ENCODE assay signal across 12 cellular contexts in genomic region chr1:115179397-115179835, GRCh38.
A peak's percentile ranks its signal among the peaks of the same experiment; 100 is the strongest.
DNase-seq lines count a peak whose midpoint lies in the region; ATAC-seq and TF ChIP-seq lines count a peak whose summit lies in the region.
"Had no signal": no experiment of that assay in that cellular context is flagged by ENCODE, and none has a peak within 500 bp of the region (broad histone marks: within the 10 kb centered on the region; RNA-seq: fewer than 3 reads in every experiment).

No MANE protein-coding gene starts in this region.

- no peak overlapping the region for H3K4me3 Mint-ChIP-seq in CD4-positive, alpha-beta memory T cell
- H3K4me3 Mint-ChIP-seq: activated naive CD8-positive, alpha-beta T cell; stimulated activated naive B cell treated with anti-CD40 and anti-IgM and Interleukin-4, amounts not matched to agents 10 μg/mL and 1 μg/mL and 100 μg/mL, for 72 hours had no signal

- peaks cover 28% of the 10 kb centered on the region for H3K4me1 ChIP-seq in psoas muscle
- no peaks in the 10 kb centered on the region for H3K4me1 ChIP-seq in CD4-positive, alpha-beta memory T cell (ENCODE audit: insufficient read depth, low read length)

- WGBS in psoas muscle, 3 donors: 52 to 89% (median 53%) methylated on average over 10 of the region's 10 CpGs

- no peaks in the 10 kb centered on the region for H3K27me3 ChIP-seq in GM06990 (replicated peaks; ENCODE audit: control insufficient read depth, insufficient read depth, low read length)
- H3K27me3 ChIP-seq in psoas muscle (ENCODE audit: insufficient read depth in 3 of 3, low read length in 2 of 3): no peaks in the 10 kb centered on the region
- no peaks in the 10 kb centered on the region for H3K27me3 ChIP-seq in CD4-positive, alpha-beta memory T cell (ENCODE audit: insufficient read depth, low read length)

- H3K36me3 ChIP-seq in GM06990 (ENCODE audit: control insufficient read depth, insufficient read depth, low read length): no peaks in the 10 kb centered on the region
- H3K36me3 ChIP-seq in psoas muscle (ENCODE audit: insufficient read depth in 1 of 2, low read depth in 1 of 2): no peaks in the 10 kb centered on the region
- no peaks in the 10 kb centered on the region for H3K36me3 ChIP-seq in CD4-positive, alpha-beta memory T cell (ENCODE audit: insufficient read depth, low read length)

- POLR2A ChIA-PET in CD4-positive, alpha-beta memory T cell (lab: Charles Lee; ENCODE audit: partially characterized antibody): no interaction called here

- H3K9me3 Mint-ChIP-seq in CD4-positive, alpha-beta memory T cell: peaks cover 0 to 2% (median 0%) of the 10 kb centered on the region in 8 donors
- H3K9me3 Mint-ChIP-seq: stimulated activated naive B cell treated with anti-CD40 and anti-IgM and Interleukin-4, amounts not matched to agents 10 μg/mL and 1 μg/mL and 100 μg/mL, for 72 hours had no signal

- H3K4me1 Mint-ChIP-seq in CD4-positive, alpha-beta memory T cell: peaks cover 0 to under 1% (median 0%) of the 10 kb centered on the region in 4 donors
- H3K4me1 Mint-ChIP-seq: stimulated activated naive B cell treated with anti-CD40 and anti-IgM and Interleukin-4, amounts not matched to agents 10 μg/mL and 1 μg/mL and 100 μg/mL, for 72 hours had no signal

- peak overlapping the region; percentile 86 for H3K27ac ChIP-seq in psoas muscle
- no peak overlapping the region for H3K27ac ChIP-seq in CD4-positive, alpha-beta memory T cell (ENCODE audit: low read depth, low read length)

- CTCF ChIA-PET in CD4-positive, alpha-beta memory T cell (lab: Charles Lee; ENCODE audit: partially characterized antibody): no interaction called here

- H3K9me3 ChIP-seq in psoas muscle: peaks cover 3% of the 10 kb centered on the region
- H3K9me3 ChIP-seq in CD4-positive, alpha-beta memory T cell (ENCODE audit: control insufficient read depth in 1 of 2, low read length in 2 of 2): no peaks in the 10 kb centered on the region

- peak; percentile 1 for DNase-seq in GM06990 (ENCODE audit: extremely low read depth, insufficient read length)
- DNase-seq in RKO (ENCODE audit: low spot score): peak; percentile 86
- DNase-seq in fibroblast of gingiva (ENCODE audit: low read depth): peak; percentile 62
- DNase-seq in psoas muscle: peak; percentile 75 to 85
- no peak for DNase-seq in NCI-H2107 (lab: John Stamatoyannopoulos, UW)
- DNase-seq in stimulated activated naive CD4-positive, alpha-beta T cell (lab: John Stamatoyannopoulos, UW): no peak
- DNase-seq in CD4-positive, alpha-beta memory T cell: no peak
- DNase-seq in NCI-H748 (lab: John Stamatoyannopoulos, UW; ENCODE audit: unreplicated experiment): no peak
- DNase-seq: hippocampal formation; stimulated activated naive B cell treated with anti-CD40 and anti-IgM and Interleukin-4, amounts not matched to agents 10 μg/mL and 1 μg/mL and 100 μg/mL, for 72 hours had no signal

- H3K27me3 Mint-ChIP-seq in CD4-positive, alpha-beta memory T cell: peaks cover 6 to 11% of the 10 kb centered on the region in 2 donors
- H3K27me3 Mint-ChIP-seq: activated naive CD8-positive, alpha-beta T cell had no signal

- no peak overlapping the region for H3K27ac Mint-ChIP-seq in CD4-positive, alpha-beta memory T cell
- H3K27ac Mint-ChIP-seq: activated naive CD8-positive, alpha-beta T cell; stimulated activated naive B cell treated with anti-CD40 and anti-IgM and Interleukin-4, amounts not matched to agents 10 μg/mL and 1 μg/mL and 100 μg/mL, for 72 hours had no signal

- peak; percentile 86 to 92 (median 90) for ATAC-seq in psoas muscle
- ATAC-seq: GM12878 had no signal

- TF ChIP-seq CTCF in GM06990 (IDR thresholded peaks at IDR 0.05; ENCODE audit: insufficient read depth, low read length, poor library complexity, severe bottlenecking) (no peak), psoas muscle (IDR thresholded peaks at IDR 0.05) (no peak)

- H3K36me3 Mint-ChIP-seq in CD4-positive, alpha-beta memory T cell: no peaks in the 10 kb centered on the region
- H3K36me3 Mint-ChIP-seq: activated naive CD8-positive, alpha-beta T cell; stimulated activated naive B cell treated with anti-CD40 and anti-IgM and Interleukin-4, amounts not matched to agents 10 μg/mL and 1 μg/mL and 100 μg/mL, for 72 hours had no signal

- H3K4me3 ChIP-seq in GM06990 (replicated peaks; ENCODE audit: low read depth, low read length) (no peak overlapping the region), psoas muscle (no peak overlapping the region)
- no peak overlapping the region for H3K4me3 ChIP-seq in CD4-positive, alpha-beta memory T cell (ENCODE audit: low read length in 2 of 2)
- H3K4me3 ChIP-seq: GM12878 had no signal

- intact Hi-C loops in psoas muscle (cut with DNase I): loop anchor here in 1 of 2 donors (2.0 kb wide), 1 partner anchor 41 kb away; no protein-coding TSS in a partner anchor
- intact Hi-C loops in CD4-positive, alpha-beta memory T cell (cut with micrococcal nuclease): no loop called here

Comparison
In these comparisons a context has a peak if more than half of its experiments do, and no peak if none do; other contexts are left out.
1. DNase-seq: peak in GM06990 (single experiment), RKO (single experiment), fibroblast of gingiva (single experiment) and psoas muscle (2 of 2); none in NCI-H2107 (single experiment), stimulated activated naive CD4-positive, alpha-beta T cell (0 of 6), CD4-positive, alpha-beta memory T cell (0 of 5) and NCI-H748 (single experiment).